In genomic region chr9:110256392-110257096, GRCh38 we compare ENCODE assay signal across 8 cellular contexts. TPM values are rescaled to one million over a fixed set of nuclear protein-coding genes. Genes with fewer than 3 reads are reported as not detected.
DNase-seq lines count a peak whose midpoint lies in the region; ATAC-seq and TF ChIP-seq lines count a peak whose summit lies in the region.

Gene TXN, minus strand, starts transcription at chr9:110256507. Its CDS starts 72 bp downstream, at chr9:110256435.

- no peaks in the 10 kb centered on the region for H3K36me3 Mint-ChIP-seq in chondrocyte (ENCODE audit: low read depth)

- H3K27me3 Mint-ChIP-seq in chondrocyte (ENCODE audit: low read depth) = no peaks in the 10 kb centered on the region

- no peak for TF ChIP-seq CTCF in chondrocyte (IDR thresholded peaks at IDR 0.05)

- peaks cover 48% of the 10 kb centered on the region for H3K4me1 Mint-ChIP-seq in chondrocyte (ENCODE audit: low read depth)

- ATAC-seq in GM19043 (IDR thresholded peaks at IDR 0.05; ENCODE audit: low read depth, unreplicated experiment) = peak; percentile 55
- ATAC-seq in HG03354 (IDR thresholded peaks at IDR 0.05; ENCODE audit: poor library complexity, severe bottlenecking, unreplicated experiment) = peak; percentile 71

- DNase-seq in AML-193 (lab: John Stamatoyannopoulos, UW) = peak; percentile 92 to 95
- peak; percentile 97 for DNase-seq in NCI-H460 (ENCODE audit: extremely low read depth, low read depth)
- peak; percentile 84 to 86 for DNase-seq in activated CD4-positive, alpha-beta T cell treated with anti-CD3 and anti-CD28 coated beads for 24 hours (ENCODE audit: low read depth in 2 of 2)
- DNase-seq in chondrocyte (ENCODE audit: low spot score) = peak; percentile 93
- peak; percentile 92 for DNase-seq in kidney tubule cell (ENCODE audit: low spot score)
- DNase-seq in stimulated activated CD4-positive, alpha-beta T cell treated with anti-CD3 and anti-CD28 coated beads, Interleukin-1b, Interleukin-23, amount 100 ng/mL, for 1 hour (ENCODE audit: low read depth in 2 of 2) = peak; percentile 49 to 88

- H3K9me3 Mint-ChIP-seq in chondrocyte (ENCODE audit: low read depth) = no peaks in the 10 kb centered on the region

- peak within 1 kb of the TSS; percentile 96 for H3K27ac Mint-ChIP-seq in chondrocyte (ENCODE audit: unreplicated experiment)

- peak within 1 kb of the TSS; percentile 92 for H3K4me3 Mint-ChIP-seq in chondrocyte (ENCODE audit: unreplicated experiment)

RNA-seq across cellular contexts. Expression of gene TXN, which starts in this region (rescaled TPM):
- 1,180 and 1,237 TPM in 2 replicates for total RNA-seq in NCI-H460 (2014; rRNA removed; shearing (Covaris generic))
- 633 and 702 TPM in 2 replicates for polyA plus RNA-seq in NCI-H460 (2014; cell fraction: nucleus; rRNA removed)
- 172 to 257 TPM (median 188 TPM) in 3 replicates for total RNA-seq in chondrocyte

Comparison
In these comparisons a context has a peak if more than half of its experiments do, and no peak if none do; other contexts are left out.
1. Peak in every context shown above with its lines: DNase-seq and ATAC-seq.